In genomic region chr5:180866985-180867384, GRCh38 we compare ENCODE assay signal across 23 cellular contexts. TPM values are rescaled to one million over a fixed set of nuclear protein-coding genes. Genes with fewer than 3 reads are reported as not detected.
DNase-seq lines count a peak whose midpoint lies in the region; ATAC-seq and TF ChIP-seq lines count a peak whose summit lies in the region.
"Had no signal": no experiment of that assay in that cellular context is flagged by ENCODE, and none has a peak within 500 bp of the region (broad histone marks: within the 10 kb centered on the region; RNA-seq: fewer than 3 reads in every experiment).

No MANE protein-coding gene starts in this region.

- TF ChIP-seq EP300 in transverse colon (IDR thresholded peaks at IDR 0.05; ENCODE audit: low read depth): no peak

- H3K27me3 ChIP-seq in SU-DHL-6 (ENCODE audit: low read length) (no peaks in the 10 kb centered on the region), transverse colon (no peaks in the 10 kb centered on the region)
- H3K27me3 ChIP-seq: MG63 had no signal

- peak overlapping the region; percentile 36 for H3K4me2 ChIP-seq in SU-DHL-6 (ENCODE audit: low read depth, low read length, poor library complexity, severe bottlenecking)

- H3K4me1 ChIP-seq in transverse colon: peaks cover 13 to 38% (median 26%) of the 10 kb centered on the region in 4 donors

- WGBS in transverse colon (ENCODE audit: low coverage in 1 of 2), 2 donors: 44 to 55% methylated on average over 8 to 10 of the region's 10 CpGs

- H3K27ac ChIP-seq in SU-DHL-6 (ENCODE audit: low read depth, low read length): no peak overlapping the region
- H3K27ac ChIP-seq in transverse colon: peak overlapping the region; percentile 70 to 92 (median 83)

- H3K9me2 ChIP-seq in SU-DHL-6 (replicated peaks; ENCODE audit: insufficient read depth, low read length): no peaks in the 10 kb centered on the region

- no peak for TF ChIP-seq POLR2A in transverse colon (IDR thresholded peaks at IDR 0.05)

- 0 out of 2 replicates have a peak overlapping the region, but pooled peaks have one; percentile 10 for H3K9ac ChIP-seq in SU-DHL-6 (ENCODE audit: low read length)

- H2AFZ ChIP-seq in SU-DHL-6 (ENCODE audit: low read depth, low read length, severe bottlenecking): no peak overlapping the region

- peak; percentile 3 for DNase-seq in HT-29 (ENCODE audit: low spot score)
- DNase-seq in left colon: peak in 1 of 2 donors; percentile 34
- DNase-seq in transverse colon: peak; percentile 38
- no peak for DNase-seq in activated CD4-positive, alpha-beta T cell treated with anti-CD3 and anti-CD28 coated beads for 48 hours
- DNase-seq in NCI-H1105 treated with DMSO at 0.1 percent for 48 hours (lab: John Stamatoyannopoulos, UW): no peak
- DNase-seq in effector CD8-positive, alpha-beta T cell (lab: John Stamatoyannopoulos, UW): no peak
- DNase-seq: C1 segment of cervical spinal cord; CD4-positive, alpha-beta memory T cell; COR-L47; DMS 273 treated with DMSO at 0.1 percent for 48 hours; DMS79; EL; GF-D8; KBM-7; MG63; NCI-H2029 treated with DMSO at 0.1 percent for 48 hours; NCI-H446 treated with DMSO at 0.1 percent for 48 hours; NCI-H526 had no signal

- no peak overlapping the region for H3K4me3 ChIP-seq in SU-DHL-6 (ENCODE audit: insufficient read depth, low read length, poor library complexity, severe bottlenecking)
- peak overlapping the region in 2 of 4 donors; percentile 6 to 15 for H3K4me3 ChIP-seq in transverse colon
- H3K4me3 ChIP-seq: MG63 had no signal

- H3K9me3 ChIP-seq in SU-DHL-6 (ENCODE audit: insufficient read depth, low read length) (no peaks in the 10 kb centered on the region), transverse colon (no peaks in the 10 kb centered on the region)
- H3K9me3 ChIP-seq: MG63 had no signal

- in situ Hi-C loops in transverse colon (cut with MboI; ENCODE audit: low pct_ligation_motif_present in 1 of 4, low pct_unique_long_range_greater_than_20kb in 1 of 4, low sequenced_read_pairs in 3 of 4): no loop called here

- TF ChIP-seq CTCF in SU-DHL-6 (IDR thresholded peaks at IDR 0.05; ENCODE audit: insufficient read depth, low read length, poor library complexity, severe bottlenecking) (no peak), transverse colon (IDR thresholded peaks at IDR 0.05) (no peak)

- no peaks in the 10 kb centered on the region for H4K20me1 ChIP-seq in SU-DHL-6 (ENCODE audit: low read depth, low read length)

- peaks cover 8% of the 10 kb centered on the region for H3F3A ChIP-seq in SU-DHL-6 (ENCODE audit: insufficient read depth)

- no peaks in the 10 kb centered on the region for H3K79me2 ChIP-seq in SU-DHL-6 (ENCODE audit: insufficient read depth, low read length)

- H3K36me3 ChIP-seq in SU-DHL-6 (ENCODE audit: low read length): no peaks in the 10 kb centered on the region
- no peaks in the 10 kb centered on the region for H3K36me3 ChIP-seq in transverse colon
- H3K36me3 ChIP-seq: MG63 had no signal

- peak; percentile 31 for ATAC-seq in left colon
- ATAC-seq: HCT116, SK-N-SH treated with all-trans-retinoic acid at 6 μM for 48 hours had no signal

- intact Hi-C loops in left colon (cut with DNase I, micrococcal nuclease): no loop called here
- intact Hi-C loops in transverse colon (cut with DNase I; ENCODE audit: low total_unique reads): no loop called here

RNA-seq across cellular contexts. Expression of gene ZFP62, which starts 5.9 kb away (rescaled TPM):
- total RNA-seq in HT-29 (2014; rRNA removed; shearing (Covaris generic)): 9.9 and 15.9 TPM in 2 replicates
- 10 to 100 TPM; 32.0 to 35.8 TPM for total RNA-seq in left colon
- total RNA-seq in transverse colon: 10 to 100 TPM in 3 of 4 donors, 1 to 10 TPM in 1; 4.1 to 35.7 (median 26.9) TPM

RNA-seq across cellular contexts. Expression of gene BTNL8, which starts 32.0 kb away (rescaled TPM):
- total RNA-seq in HT-29 (2014; rRNA removed; shearing (Covaris generic)): 0.13 and 1.0 TPM in 2 replicates
- total RNA-seq in left colon (100 to 1,000 TPM in 1 of 2 donors, 10 to 100 TPM in 1; 33.0 to 134 TPM), transverse colon (100 to 1,000 TPM in 1 of 4 donors, 10 to 100 TPM in 3; 19.7 to 156 (median 59.0) TPM)
- total RNA-seq: A673; CD4-positive, alpha-beta memory T cell; H4 had no signal

Comparison
In these comparisons a context has a peak if more than half of its experiments do, and no peak if none do; other contexts are left out.
1. DNase-seq: peak in HT-29 (single experiment) and transverse colon (single experiment); none in activated CD4-positive, alpha-beta T cell treated with anti-CD3 and anti-CD28 coated beads for 48 hours (single experiment), NCI-H1105 treated with DMSO at 0.1 percent for 48 hours (single experiment) and effector CD8-positive, alpha-beta T cell (single experiment).
2. RNA of gene BTNL8, which starts 32.0 kb away (total RNA-seq): 33.0 to 134 TPM in left colon and 19.7 to 156 TPM in transverse colon; 0.13 to 1.0 TPM in HT-29; every median in the first group is over 10 times any median in the second.